ENCODE assay signal across 26 cellular contexts in genomic region chr11:37804666-37805065, GRCh38.
"Had no signal": no experiment of that assay in that cellular context is flagged by ENCODE, and none has a peak within 500 bp of the region (broad histone marks: within the 10 kb centered on the region; RNA-seq: fewer than 3 reads in every experiment).

No MANE protein-coding gene starts in this region.

- H3K36me3 ChIP-seq: esophagus squamous epithelium, heart right ventricle, left lung, prostate gland, right atrium auricular region, suprapubic skin, vagina had no signal

- H3K27ac ChIP-seq: coronary artery, esophagus squamous epithelium, heart right ventricle, left lung, prostate gland, right atrium auricular region, skin epidermis, suprapubic skin, vagina had no signal

- H3K4me1 Mint-ChIP-seq: mesothelial cell of epicardium; nephron; stimulated activated naive B cell treated with anti-CD40 and anti-IgM and Interleukin-4, amounts not matched to agents 10 μg/mL and 1 μg/mL and 100 μg/mL, for 72 hours had no signal

- H3K27me3 ChIP-seq: esophagus squamous epithelium, heart right ventricle, left lung, right atrium auricular region, suprapubic skin, vagina had no signal

- H3K27ac Mint-ChIP-seq: effector memory CD8-positive, alpha-beta T cell; mesothelial cell of epicardium; naive thymus-derived CD4-positive, alpha-beta T cell; nephron; stimulated activated naive B cell treated with anti-CD40 and anti-IgM and Interleukin-4, amounts not matched to agents 10 μg/mL and 1 μg/mL and 100 μg/mL, for 72 hours; stimulated activated naive CD8-positive, alpha-beta T cell treated with anti-CD3 and anti-CD28 coated beads, Interleukin-15, Interleukin-2, amounts not matched to agents 100 ng/mL and 50 ng/mL, for 24 hours had no signal

- H3K4me3 ChIP-seq: coronary artery, esophagus squamous epithelium, heart right ventricle, left lung, mucosa of descending colon, prostate gland, right atrium auricular region, skin epidermis, suprapubic skin, vagina had no signal

- DNase-seq: effector memory CD8-positive, alpha-beta T cell; erythroblast; esophagus squamous epithelium; glutamatergic neuron; heart right ventricle; hippocampal formation; left cardiac atrium; left lung; mesenchymal stem cell; mucosa of descending colon; naive thymus-derived CD4-positive, alpha-beta T cell; nucleus accumbens; stimulated activated CD4-positive, alpha-beta T cell treated with anti-CD3 and anti-CD28 coated beads, Interleukin-15, amount 100 ng/mL, for 24 hours; stimulated activated CD4-positive, alpha-beta T cell treated with anti-CD3 and anti-CD28 coated beads, Interleukin-2, amount 100 ng/mL, for 48 hours; stimulated activated naive B cell treated with anti-CD40 and anti-IgM and Interleukin-4, amounts not matched to agents 10 μg/mL and 1 μg/mL and 100 μg/mL, for 72 hours; trophoblast cell had no signal

- H3K9me3 Mint-ChIP-seq: nephron had no signal

- H3K9me3 ChIP-seq: esophagus squamous epithelium, left lung, prostate gland, right atrium auricular region, suprapubic skin, vagina had no signal

- H3K4me1 ChIP-seq: esophagus squamous epithelium, heart right ventricle, left lung, prostate gland, right atrium auricular region, suprapubic skin, vagina had no signal

- H3K4me3 Mint-ChIP-seq: effector memory CD8-positive, alpha-beta T cell; mesothelial cell of epicardium; naive thymus-derived CD4-positive, alpha-beta T cell; nephron; stimulated activated naive B cell treated with anti-CD40 and anti-IgM and Interleukin-4, amounts not matched to agents 10 μg/mL and 1 μg/mL and 100 μg/mL, for 72 hours; stimulated activated naive CD8-positive, alpha-beta T cell treated with anti-CD3 and anti-CD28 coated beads, Interleukin-15, Interleukin-2, amounts not matched to agents 100 ng/mL and 50 ng/mL, for 24 hours had no signal

- H3K36me3 Mint-ChIP-seq: mesothelial cell of epicardium; stimulated activated naive B cell treated with anti-CD40 and anti-IgM and Interleukin-4, amounts not matched to agents 10 μg/mL and 1 μg/mL and 100 μg/mL, for 72 hours had no signal

- H3K27me3 Mint-ChIP-seq: effector memory CD8-positive, alpha-beta T cell; naive thymus-derived CD4-positive, alpha-beta T cell; stimulated activated naive B cell treated with anti-CD40 and anti-IgM and Interleukin-4, amounts not matched to agents 10 μg/mL and 1 μg/mL and 100 μg/mL, for 72 hours; stimulated activated naive CD8-positive, alpha-beta T cell treated with anti-CD3 and anti-CD28 coated beads, Interleukin-15, Interleukin-2, amounts not matched to agents 100 ng/mL and 50 ng/mL, for 24 hours had no signal

- ATAC-seq: effector memory CD8-positive, alpha-beta T cell; heart right ventricle; left cardiac atrium; left lung; mucosa of descending colon; naive thymus-derived CD4-positive, alpha-beta T cell; sciatic nerve; stimulated activated naive B cell treated with anti-CD40 and anti-IgM and Interleukin-4, amounts not matched to agents 10 μg/mL and 1 μg/mL and 100 μg/mL, for 72 hours had no signal
